In the genomic region with DNA sequence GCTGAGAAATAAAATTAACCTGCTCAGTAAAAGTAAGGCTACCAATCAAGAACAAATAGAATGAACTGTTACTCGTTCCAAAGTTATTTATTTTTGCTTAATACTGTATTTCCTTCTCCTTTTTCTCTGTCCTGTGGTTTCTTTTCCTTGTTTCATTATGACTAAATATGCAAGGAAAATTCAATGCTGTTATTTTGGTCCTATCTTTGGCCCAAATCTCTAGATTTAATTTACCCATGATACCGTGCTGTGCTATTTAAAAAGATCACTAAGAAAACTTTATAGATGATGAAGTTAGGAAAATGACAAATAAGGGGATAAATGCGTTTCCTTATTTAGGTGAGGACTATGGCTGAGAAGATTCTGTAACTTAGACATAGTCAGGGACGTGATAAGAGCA, we compare ENCODE assay signal across 1 cellular context.
TF ChIP-seq lines count a peak whose summit lies in the region.

No MANE protein-coding gene starts in this region.

TF ChIP-seq in liver, 16 proteins besides CTCF, POLR2A, EP300 and RAD21 (continued from another document):
- TF ChIP-seq, protein P1, sequence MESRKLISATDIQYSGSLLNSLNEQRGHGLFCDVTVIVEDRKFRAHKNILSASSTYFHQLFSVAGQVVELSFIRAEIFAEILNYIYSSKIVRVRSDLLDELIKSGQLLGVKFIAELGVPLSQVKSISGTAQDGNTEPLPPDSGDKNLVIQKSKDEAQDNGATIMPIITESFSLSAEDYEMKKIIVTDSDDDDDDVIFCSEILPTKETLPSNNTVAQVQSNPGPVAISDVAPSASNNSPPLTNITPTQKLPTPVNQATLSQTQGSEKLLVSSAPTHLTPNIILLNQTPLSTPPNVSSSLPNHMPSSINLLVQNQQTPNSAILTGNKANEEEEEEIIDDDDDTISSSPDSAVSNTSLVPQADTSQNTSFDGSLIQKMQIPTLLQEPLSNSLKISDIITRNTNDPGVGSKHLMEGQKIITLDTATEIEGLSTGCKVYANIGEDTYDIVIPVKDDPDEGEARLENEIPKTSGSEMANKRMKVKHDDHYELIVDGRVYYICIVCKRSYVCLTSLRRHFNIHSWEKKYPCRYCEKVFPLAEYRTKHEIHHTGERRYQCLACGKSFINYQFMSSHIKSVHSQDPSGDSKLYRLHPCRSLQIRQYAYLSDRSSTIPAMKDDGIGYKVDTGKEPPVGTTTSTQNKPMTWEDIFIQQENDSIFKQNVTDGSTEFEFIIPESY (IDR thresholded peaks at IDR 0.05), result no peak
- TF ChIP-seq FOXA2 (IDR thresholded peaks at IDR 0.05) (no peak), NR2F2 (IDR thresholded peaks at IDR 0.05) (no peak), RXRA (IDR thresholded peaks at IDR 0.05) (no peak), FOXA1 (IDR thresholded peaks at IDR 0.05) (no peak)
- TF ChIP-seq, protein P2, sequence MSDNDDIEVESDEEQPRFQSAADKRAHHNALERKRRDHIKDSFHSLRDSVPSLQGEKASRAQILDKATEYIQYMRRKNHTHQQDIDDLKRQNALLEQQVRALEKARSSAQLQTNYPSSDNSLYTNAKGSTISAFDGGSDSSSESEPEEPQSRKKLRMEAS (IDR thresholded peaks at IDR 0.05), result no peak
- TF ChIP-seq, protein P3, sequence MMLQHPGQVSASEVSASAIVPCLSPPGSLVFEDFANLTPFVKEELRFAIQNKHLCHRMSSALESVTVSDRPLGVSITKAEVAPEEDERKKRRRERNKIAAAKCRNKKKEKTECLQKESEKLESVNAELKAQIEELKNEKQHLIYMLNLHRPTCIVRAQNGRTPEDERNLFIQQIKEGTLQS (IDR thresholded peaks at IDR 0.05), result no peak
